ENCODE assay signal across 8 cellular contexts in the genomic region with DNA sequence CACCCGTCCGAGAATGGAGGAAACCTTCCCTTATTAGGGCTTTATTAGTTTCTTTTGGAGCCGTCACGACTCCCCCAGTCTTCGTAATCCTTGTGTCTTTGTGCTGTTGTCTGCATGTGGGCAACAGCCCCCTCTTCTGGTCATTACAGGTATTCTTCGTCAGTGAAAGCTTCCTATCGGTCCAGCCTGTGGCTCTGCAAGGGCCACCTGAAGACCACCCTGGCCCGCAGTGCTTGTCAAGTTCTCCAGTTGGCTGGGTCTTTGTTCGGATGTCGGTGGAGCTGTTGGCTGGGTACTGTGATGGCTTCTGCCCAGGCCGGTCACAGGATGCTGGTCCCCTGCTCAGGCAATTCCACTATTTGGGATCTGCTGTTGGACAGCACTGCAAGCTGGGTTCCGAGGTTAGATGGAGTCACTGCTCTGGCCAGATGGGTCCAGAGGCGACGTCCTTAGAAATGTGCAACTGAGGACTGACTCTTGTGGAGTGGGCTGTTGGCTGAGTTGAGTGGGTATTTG. TPM values are rescaled to one million over a fixed set of nuclear protein-coding genes. Genes with fewer than 3 reads are reported as not detected.
DNase-seq lines count a peak whose midpoint lies in the region; ATAC-seq and TF ChIP-seq lines count a peak whose summit lies in the region.

No MANE protein-coding gene starts in this region.

- peaks cover 0 to 7% (median 0%) of the 10 kb centered on the region in 4 donors for H3K4me1 Mint-ChIP-seq in CD4-positive, CD25-positive, alpha-beta regulatory T cell
- H3K4me1 Mint-ChIP-seq in neural progenitor cell, result peaks cover 10% of the 10 kb centered on the region

- H4K20me1 ChIP-seq in neural progenitor cell (ENCODE audit: low read depth), result no peaks in the 10 kb centered on the region

- no peak overlapping the region for H3K4me3 ChIP-seq in CD4-positive, CD25-positive, alpha-beta regulatory T cell (ENCODE audit: low read depth, low read length)
- H3K4me3 ChIP-seq in fibroblast of the aortic adventitia (ENCODE audit: low read depth, low read length) (no peak overlapping the region), neural progenitor cell (no peak overlapping the region), vagina (no peak overlapping the region)

- H3K27me3 Mint-ChIP-seq in CD4-positive, CD25-positive, alpha-beta regulatory T cell, result no peaks in the 10 kb centered on the region
- H3K27me3 Mint-ChIP-seq in neural progenitor cell (ENCODE audit: insufficient read depth, low read depth), result peaks cover 3% of the 10 kb centered on the region

- peak; percentile 77 for TF ChIP-seq CTCF in fibroblast of the aortic adventitia (IDR thresholded peaks at IDR 0.05; ENCODE audit: insufficient read depth, low read length)
- TF ChIP-seq CTCF in neural progenitor cell (IDR thresholded peaks at IDR 0.05), result peak; percentile 93
- peak; percentile 12 to 70 (median 52) for TF ChIP-seq CTCF in vagina (IDR thresholded peaks at IDR 0.05)

- no peak overlapping the region for H2AFZ ChIP-seq in neural progenitor cell (replicated peaks)

- H3K27me3 ChIP-seq in CD4-positive, CD25-positive, alpha-beta regulatory T cell (ENCODE audit: control insufficient read depth, insufficient read depth, low read length), result no peaks in the 10 kb centered on the region
- H3K27me3 ChIP-seq in neural progenitor cell (no peaks in the 10 kb centered on the region), vagina (no peaks in the 10 kb centered on the region)

- H3K9me3 Mint-ChIP-seq in CD4-positive, CD25-positive, alpha-beta regulatory T cell, result peaks cover 0 to 3% (median 0%) of the 10 kb centered on the region in 7 donors
- peaks cover 17% of the 10 kb centered on the region for H3K9me3 Mint-ChIP-seq in neural progenitor cell

- no peak for TF ChIP-seq POLR2A in vagina (IDR thresholded peaks at IDR 0.05)

- H3F3A ChIP-seq in neural progenitor cell (ENCODE audit: low read depth), result peaks cover 13% of the 10 kb centered on the region

- no peak overlapping the region for H3K4me3 Mint-ChIP-seq in CD4-positive, CD25-positive, alpha-beta regulatory T cell
- no peak overlapping the region for H3K4me3 Mint-ChIP-seq in neural progenitor cell

- peak; percentile 36 to 65 (median 58) for DNase-seq in CD4-positive, CD25-positive, alpha-beta regulatory T cell
- peak; percentile 15 for DNase-seq in H4 (ENCODE audit: low spot score)
- DNase-seq in NCI-H748 (lab: John Stamatoyannopoulos, UW; ENCODE audit: unreplicated experiment), result peak; percentile 63
- DNase-seq in activated T-cell treated with anti-CD3 and anti-CD28 coated beads for 48 hours (ENCODE audit: low read depth), result peak; percentile 13
- peak; percentile 71 for DNase-seq in fibroblast of the aortic adventitia (ENCODE audit: low read depth)
- peak; percentile 80 for DNase-seq in neural progenitor cell (ENCODE audit: low spot score)
- DNase-seq in vagina (ENCODE audit: extremely low spot score in 2 of 2), result no peak

- no peaks in the 10 kb centered on the region for H3K79me2 ChIP-seq in neural progenitor cell (ENCODE audit: low read depth)

- peak overlapping the region in 1 of 3 donors; percentile 23 for H3K27ac Mint-ChIP-seq in CD4-positive, CD25-positive, alpha-beta regulatory T cell
- H3K27ac Mint-ChIP-seq in neural progenitor cell, result no peak overlapping the region

- intact Hi-C loops in vagina (cut with DNase I), result loop anchor here (1.0 kb wide), 1 partner anchor 314 kb away; no protein-coding TSS in a partner anchor

- H3K4me2 ChIP-seq in neural progenitor cell, result no peak overlapping the region

- ATAC-seq in CD4-positive, CD25-positive, alpha-beta regulatory T cell (ENCODE audit: low read depth in 2 of 2), result peak in 1 of 2 donors; percentile 60
- no peak for ATAC-seq in GM21390 (IDR thresholded peaks at IDR 0.05; ENCODE audit: unreplicated experiment)

- no peak overlapping the region for H3K9ac ChIP-seq in neural progenitor cell

- H3K36me3 ChIP-seq in CD4-positive, CD25-positive, alpha-beta regulatory T cell (ENCODE audit: control insufficient read depth, insufficient read depth, low read length), result peaks cover 24% of the 10 kb centered on the region
- H3K36me3 ChIP-seq in neural progenitor cell (no peaks in the 10 kb centered on the region), vagina (peaks cover 0 to 47% of the 10 kb centered on the region in 2 donors)

- peaks cover 0 to 5% of the 10 kb centered on the region in 2 experiments for H3K9me3 ChIP-seq in CD4-positive, CD25-positive, alpha-beta regulatory T cell (ENCODE audit: control insufficient read depth in 2 of 2, low read length in 2 of 2)
- H3K9me3 ChIP-seq in neural progenitor cell (ENCODE audit: low read depth) (no peaks in the 10 kb centered on the region), vagina (no peaks in the 10 kb centered on the region)

- H3K36me3 Mint-ChIP-seq in CD4-positive, CD25-positive, alpha-beta regulatory T cell, result peaks cover 53% of the 10 kb centered on the region
- peaks cover 47% of the 10 kb centered on the region for H3K36me3 Mint-ChIP-seq in neural progenitor cell

- no peak overlapping the region for H3K27ac ChIP-seq in CD4-positive, CD25-positive, alpha-beta regulatory T cell (ENCODE audit: insufficient read depth, low read length, poor library complexity, severe bottlenecking)
- H3K27ac ChIP-seq in neural progenitor cell (no peak overlapping the region), vagina (no peak overlapping the region)

- H3K4me1 ChIP-seq in CD4-positive, CD25-positive, alpha-beta regulatory T cell (ENCODE audit: control insufficient read depth, insufficient read depth, low read length, poor library complexity, severe bottlenecking), result no peaks in the 10 kb centered on the region
- H3K4me1 ChIP-seq in neural progenitor cell (no peaks in the 10 kb centered on the region), vagina (no peaks in the 10 kb centered on the region)

RNA-seq across cellular contexts. Expression of a gene that starts 19.2 kb away (rescaled TPM):
- 6.7 TPM for total RNA-seq in CD4-positive, CD25-positive, alpha-beta regulatory T cell
- 1 to 10 TPM; 1.7 to 5.1 (median 3.6) TPM for polyA plus RNA-seq in CD4-positive, CD25-positive, alpha-beta regulatory T cell
- total RNA-seq in H4 (2014; rRNA removed; shearing (Covaris generic)), result 22.0 and 22.2 TPM in 2 replicates
- total RNA-seq in fibroblast of the aortic adventitia (ENCODE audit: low replicate concordance) (9.5 and 11.3 TPM in 2 replicates), neural progenitor cell (ENCODE audit: low replicate concordance) (29.4 and 36.3 TPM in 2 replicates), vagina (9.1 TPM)

Comparison
In these comparisons a context has a peak if more than half of its experiments do, and no peak if none do; other contexts are left out.
1. DNase-seq: peak in CD4-positive, CD25-positive, alpha-beta regulatory T cell (3 of 3), H4 (single experiment), NCI-H748 (single experiment), activated T-cell treated with anti-CD3 and anti-CD28 coated beads for 48 hours (single experiment), fibroblast of the aortic adventitia (single experiment) and neural progenitor cell (single experiment); none in vagina (0 of 2).
2. Peak in every context shown above with its lines, with median percentiles within 50 percentile points of each other: CTCF ChIP-seq.